In the genomic region with DNA sequence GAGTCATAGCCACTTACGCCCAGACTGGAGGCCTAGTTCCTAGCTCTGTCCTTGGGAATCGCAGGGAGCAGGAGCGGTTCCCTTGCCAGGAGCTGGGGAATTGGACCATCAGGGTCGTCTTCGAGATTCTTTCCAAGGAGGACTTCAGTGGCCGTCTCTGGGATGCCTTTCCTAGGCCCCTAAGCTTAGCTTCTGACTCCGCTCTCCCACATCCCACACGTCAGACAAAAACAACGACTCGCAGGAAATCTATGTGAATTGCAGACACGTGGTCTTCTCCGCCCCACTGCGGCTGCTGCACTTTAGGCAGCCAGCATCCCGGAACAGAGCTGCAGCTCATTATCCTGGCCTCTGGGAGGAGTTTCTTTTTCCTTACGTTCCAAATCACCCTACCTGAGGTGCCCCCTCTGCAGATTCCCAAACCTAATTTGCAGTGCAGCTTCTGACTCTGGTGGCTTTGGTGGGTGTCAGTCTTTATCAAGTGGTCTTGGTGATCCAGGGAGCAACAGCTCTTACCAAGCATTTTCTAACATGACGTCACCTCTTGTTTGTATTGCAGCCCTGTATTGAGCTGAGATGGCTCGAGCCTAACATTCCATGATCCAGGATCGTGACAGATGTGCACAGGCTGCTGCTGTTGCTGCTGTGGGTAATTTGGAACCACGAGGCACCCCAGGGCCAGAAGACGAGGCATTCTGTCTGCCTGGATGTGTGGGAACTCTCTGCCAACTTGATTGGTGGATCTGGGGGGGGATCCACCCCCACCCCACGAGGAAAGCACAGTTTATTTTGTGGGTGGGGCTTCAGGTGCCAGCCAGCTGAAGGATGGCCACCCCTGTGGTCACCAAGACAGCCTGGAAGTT, we compare ENCODE assay signal across 7 cellular contexts. TPM values are rescaled to one million over a fixed set of nuclear protein-coding genes. Genes with fewer than 3 reads are reported as not detected.
DNase-seq lines count a peak whose midpoint lies in the region; ATAC-seq and TF ChIP-seq lines count a peak whose summit lies in the region.

No MANE protein-coding gene starts in this region.

- H3K27ac ChIP-seq in lower lobe of right lung, result peak overlapping the region; percentile 85

- H3K9me3 ChIP-seq in lower lobe of right lung, result no peaks in the 10 kb centered on the region

- POLR2A ChIA-PET in GM10248 (lab: Yijun Ruan, JAX), result interaction anchor here (0.6 kb wide), 1 partner anchor 1206 kb away, joined by 3 read pairs; no protein-coding TSS in a partner anchor

- CTCF ChIA-PET in GM10248 (lab: Yijun Ruan, JAX), result interaction anchor here (0.9 to 2.7 kb wide), 7 partner anchors 11 to 263 kb away, joined by 3 to 21 read pairs (median 3); no protein-coding TSS in a partner anchor

- H3K4me1 Mint-ChIP-seq in stimulated activated memory B cell treated with anti-CD40 and anti-IgM and Interleukin-4, amounts not matched to agents 10 μg/mL and 1 μg/mL and 100 μg/mL, for 72 hours, result peaks cover 15% of the 10 kb centered on the region

- no peaks in the 10 kb centered on the region for H3K27me3 Mint-ChIP-seq in stimulated activated memory B cell treated with anti-CD40 and anti-IgM and Interleukin-4, amounts not matched to agents 10 μg/mL and 1 μg/mL and 100 μg/mL, for 72 hours

- no peaks in the 10 kb centered on the region for H3K27me3 ChIP-seq in lower lobe of right lung (ENCODE audit: low read depth)

- H3K36me3 Mint-ChIP-seq in stimulated activated memory B cell treated with anti-CD40 and anti-IgM and Interleukin-4, amounts not matched to agents 10 μg/mL and 1 μg/mL and 100 μg/mL, for 72 hours, result peaks cover 10% of the 10 kb centered on the region

- H3K4me3 ChIP-seq in WI38 (ENCODE audit: low read depth, low read length) (peak overlapping the region; percentile 80), lower lobe of right lung (peak overlapping the region; percentile 89)

- peak overlapping the region; percentile 89 for H3K4me3 Mint-ChIP-seq in stimulated activated memory B cell treated with anti-CD40 and anti-IgM and Interleukin-4, amounts not matched to agents 10 μg/mL and 1 μg/mL and 100 μg/mL, for 72 hours

- ATAC-seq in lower lobe of right lung (peak in 1 of 2 donors; percentile 30), GM21526 (IDR thresholded peaks at IDR 0.05; ENCODE audit: low FRiP score, unreplicated experiment) (no peak)
- ATAC-seq in stimulated activated memory B cell treated with anti-CD40 and anti-IgM and Interleukin-4, amounts not matched to agents 10 μg/mL and 1 μg/mL and 100 μg/mL, for 72 hours, result no peak

- H3K9me3 Mint-ChIP-seq in stimulated activated memory B cell treated with anti-CD40 and anti-IgM and Interleukin-4, amounts not matched to agents 10 μg/mL and 1 μg/mL and 100 μg/mL, for 72 hours, result peaks cover 2% of the 10 kb centered on the region

- intact Hi-C loops in lower lobe of right lung (cut with DNase I), result no loop called here

- peak; percentile 35 for TF ChIP-seq CTCF in GM10248 (IDR thresholded peaks at IDR 0.05; ENCODE audit: control extremely low read depth, extremely low read depth, low read depth, missing control alignments)
- TF ChIP-seq CTCF in WI38 (IDR thresholded peaks at IDR 0.05; ENCODE audit: low read depth, low read length), result no peak
- TF ChIP-seq CTCF in lower lobe of right lung (IDR thresholded peaks at IDR 0.05), result peak; percentile 15

- peaks cover 19% of the 10 kb centered on the region for H3K4me1 ChIP-seq in lower lobe of right lung

- H3K36me3 ChIP-seq in lower lobe of right lung, result no peaks in the 10 kb centered on the region

- DNase-seq in GM10248 (ENCODE audit: extremely low spot score), result no peak
- DNase-seq in NCI-H1105 treated with DMSO at 0.1 percent for 48 hours (lab: John Stamatoyannopoulos, UW), result peak; percentile 20
- DNase-seq in dermis blood vessel endothelial cell, result peak; percentile 88
- no peak for DNase-seq in lower lobe of right lung

- H3K27ac Mint-ChIP-seq in stimulated activated memory B cell treated with anti-CD40 and anti-IgM and Interleukin-4, amounts not matched to agents 10 μg/mL and 1 μg/mL and 100 μg/mL, for 72 hours, result peak overlapping the region; percentile 91

RNA-seq across cellular contexts. Expression of a gene that starts 1.1 kb away (rescaled TPM):
- total RNA-seq in dermis blood vessel endothelial cell (26.2 and 48.3 TPM in 2 replicates), lower lobe of right lung (18.0 TPM)

RNA-seq across cellular contexts. Expression of a gene that starts 42.0 kb away (rescaled TPM):
- 0.09 TPM in 1 of 2 replicates, not detected in the other for total RNA-seq in dermis blood vessel endothelial cell
- total RNA-seq in lower lobe of right lung, result 4.3 TPM

Comparison
In these comparisons a context has a peak if more than half of its experiments do, and no peak if none do; other contexts are left out.
1. DNase-seq: peak in NCI-H1105 treated with DMSO at 0.1 percent for 48 hours (single experiment) and dermis blood vessel endothelial cell (single experiment); none in GM10248 (single experiment) and lower lobe of right lung (single experiment).